Comparison of ENCODE assay signal across 26 cellular contexts in the genomic region with DNA sequence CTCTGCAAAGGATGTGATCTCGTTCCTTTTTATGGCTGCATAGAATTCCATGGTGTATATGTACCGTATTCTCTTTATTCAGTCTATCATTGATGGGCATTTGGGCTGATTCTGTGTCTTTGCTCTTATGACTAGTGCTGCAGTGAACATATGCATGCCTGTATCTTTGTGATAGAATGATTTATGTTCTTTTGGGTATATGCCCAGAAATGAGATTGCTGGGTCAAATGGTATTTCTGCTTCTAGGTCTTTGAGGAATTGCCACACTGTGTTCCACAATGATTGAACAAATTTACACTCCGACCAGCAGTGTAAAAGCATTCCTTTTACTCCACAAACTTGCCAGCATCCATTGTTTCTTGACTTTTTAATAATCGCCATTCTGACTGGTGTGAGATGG.
DNase-seq lines count a peak whose midpoint lies in the region; ATAC-seq and TF ChIP-seq lines count a peak whose summit lies in the region.
"Had no signal": no experiment of that assay in that cellular context is flagged by ENCODE, and none has a peak within 500 bp of the region (broad histone marks: within the 10 kb centered on the region; RNA-seq: fewer than 3 reads in every experiment).

No MANE protein-coding gene starts in this region.

- CTCF ChIA-PET in mammary epithelial cell (lab: Charles Lee; ENCODE audit: low non-redundant PET): no interaction called here
- CTCF ChIA-PET in activated CD8-positive, alpha-beta T cell treated with anti-CD3 and anti-CD28 coated beads for 36 hours (lab: Charles Lee): no interaction called here

- H3K36me3 ChIP-seq in mammary epithelial cell (ENCODE audit: insufficient read depth, low read length): no peaks in the 10 kb centered on the region
- H3K36me3 ChIP-seq: heart right ventricle, ovary, spleen, transverse colon had no signal

- H3K9me3 Mint-ChIP-seq in activated CD8-positive, alpha-beta T cell treated with anti-CD3 and anti-CD28 coated beads for 36 hours: no peaks in the 10 kb centered on the region
- H3K9me3 Mint-ChIP-seq: activated naive CD8-positive, alpha-beta T cell treated with anti-CD3 and anti-CD28 coated beads, Interleukin-2, amount 10 ng/mL, durations not matched to agents 7 days and 5 days; H9; nephron progenitor cell; T-helper 2 cell treated with Interferon-gamma antibody and Interleukin-4, amounts not matched to agents 5 μg/mL and 100 μg/mL, for 36 hours had no signal

- H3K4me3 ChIP-seq in mammary epithelial cell (replicated peaks in 1 of 3; ENCODE audit: insufficient read depth in 1 of 3, low read depth in 2 of 3, low read length in 3 of 3): no peak overlapping the region
- H3K4me3 ChIP-seq: dorsolateral prefrontal cortex, heart right ventricle, ovary, spleen, transverse colon had no signal

- no peaks in the 10 kb centered on the region for H3K9me3 ChIP-seq in mammary epithelial cell (replicated peaks; ENCODE audit: insufficient read depth, low read length)
- H3K9me3 ChIP-seq: heart right ventricle, ovary, spleen, transverse colon had no signal

- H3K4me2 ChIP-seq in mammary epithelial cell (ENCODE audit: insufficient read depth, low read depth, low read length): no peak overlapping the region

- no peaks in the 10 kb centered on the region for H3K36me3 Mint-ChIP-seq in activated CD8-positive, alpha-beta T cell treated with anti-CD3 and anti-CD28 coated beads for 36 hours (ENCODE audit: low read depth)

- ATAC-seq in activated CD8-positive, alpha-beta T cell treated with anti-CD3 and anti-CD28 coated beads for 36 hours: no peak
- ATAC-seq: foreskin keratinocyte, heart right ventricle had no signal

- H4K20me1 ChIP-seq in mammary epithelial cell (ENCODE audit: insufficient read depth, low read length): no peaks in the 10 kb centered on the region

- DNase-seq in EL: peak; percentile 45
- DNase-seq in NCI-H226: peak; percentile 72
- DNase-seq in mammary epithelial cell: peak; percentile 13
- peak; percentile 56 for DNase-seq in iris pigment epithelial cell (ENCODE audit: low read depth)
- no peak for DNase-seq in NCI-H1092 (lab: John Stamatoyannopoulos, UW)
- no peak for DNase-seq in glomerular visceral epithelial cell (ENCODE audit: extremely low spot score)
- no peak for DNase-seq in activated CD8-positive, alpha-beta T cell treated with anti-CD3 and anti-CD28 coated beads for 36 hours
- DNase-seq: activated effector memory CD4-positive, alpha-beta T cell treated with anti-CD3 and anti-CD28 coated beads, Interleukin-2, amount 50 U/mL, for 16 hours; activated naive CD8-positive, alpha-beta T cell treated with anti-CD3 and anti-CD28 coated beads, Interleukin-2, amount 10 ng/mL, durations not matched to agents 7 days and 5 days; activated T-cell treated with anti-CD3 and anti-CD28 coated beads for 4 hours; cerebellar nuclear complex; dorsolateral prefrontal cortex; H9; heart right ventricle; KBM-7; MV-4-11; NCI-H146; NCI-H2107; NCI-H446; NCI-H82; nephron progenitor cell; ovary; spleen; transverse colon had no signal

- no peaks in the 10 kb centered on the region for H3K79me2 ChIP-seq in mammary epithelial cell (ENCODE audit: insufficient read depth, low read length)

- no peak for TF ChIP-seq CTCF in mammary epithelial cell (conservative IDR thresholded peaks at IDR 0.05 in 1 of 2, IDR thresholded peaks at IDR 0.05 in 1 of 2; ENCODE audit: extremely low read depth in 1 of 2, insufficient read depth in 1 of 2, low read depth in 1 of 2, low read length in 2 of 2)
- TF ChIP-seq CTCF in activated CD8-positive, alpha-beta T cell treated with anti-CD3 and anti-CD28 coated beads for 36 hours (IDR thresholded peaks at IDR 0.05): no peak

- intact Hi-C loops in mammary epithelial cell (cut with micrococcal nuclease): no loop called here
- intact Hi-C loops in activated CD8-positive, alpha-beta T cell treated with anti-CD3 and anti-CD28 coated beads for 36 hours (cut with micrococcal nuclease): no loop called here

- no peak overlapping the region for H3K9ac ChIP-seq in mammary epithelial cell (ENCODE audit: insufficient read depth, low read length)

- no peak overlapping the region for H3K27ac ChIP-seq in mammary epithelial cell (ENCODE audit: insufficient read depth, low read depth, low read length)
- H3K27ac ChIP-seq: dorsolateral prefrontal cortex, foreskin keratinocyte, ovary, spleen, transverse colon had no signal

- H3K27ac Mint-ChIP-seq in activated CD8-positive, alpha-beta T cell treated with anti-CD3 and anti-CD28 coated beads for 36 hours: no peak overlapping the region
- H3K27ac Mint-ChIP-seq: activated naive CD8-positive, alpha-beta T cell treated with anti-CD3 and anti-CD28 coated beads, Interleukin-2, amount 10 ng/mL, durations not matched to agents 7 days and 5 days; H9; nephron progenitor cell had no signal

- in situ Hi-C loops in mammary epithelial cell (cut with MboI; ENCODE audit: low sequenced_read_pairs in 2 of 2): no loop called here

- no peak overlapping the region for H2AFZ ChIP-seq in mammary epithelial cell (ENCODE audit: low read depth, low read length)

- no TSS peak for BruUV-seq in mammary epithelial cell (replicated peaks; lab: Mats Ljungman, UMichigan)

- peaks cover 4% of the 10 kb centered on the region for H3K4me1 ChIP-seq in mammary epithelial cell (ENCODE audit: insufficient read depth, low read length)
- H3K4me1 ChIP-seq: foreskin keratinocyte, transverse colon had no signal

- H3K27me3 ChIP-seq in mammary epithelial cell (ENCODE audit: insufficient read depth, low read length): no peaks in the 10 kb centered on the region
- H3K27me3 ChIP-seq: foreskin keratinocyte, heart right ventricle, ovary, transverse colon had no signal

- peaks cover 23% of the 10 kb centered on the region for H3K4me1 Mint-ChIP-seq in activated CD8-positive, alpha-beta T cell treated with anti-CD3 and anti-CD28 coated beads for 36 hours (ENCODE audit: low read depth)
- H3K4me1 Mint-ChIP-seq: H9 had no signal

- POLR2A ChIA-PET in activated CD8-positive, alpha-beta T cell treated with anti-CD3 and anti-CD28 coated beads for 36 hours (lab: Charles Lee): interaction anchor here (0.6 to 1.0 kb wide), 2 partner anchors 11 to 245 kb away, joined by 3 read pairs; no protein-coding TSS in a partner anchor

- no peak overlapping the region for H3K4me3 Mint-ChIP-seq in activated CD8-positive, alpha-beta T cell treated with anti-CD3 and anti-CD28 coated beads for 36 hours
- H3K4me3 Mint-ChIP-seq: activated naive CD8-positive, alpha-beta T cell treated with anti-CD3 and anti-CD28 coated beads, Interleukin-2, amount 10 ng/mL, durations not matched to agents 7 days and 5 days; H9; nephron progenitor cell; T-helper 2 cell treated with Interferon-gamma antibody and Interleukin-4, amounts not matched to agents 5 μg/mL and 100 μg/mL, for 36 hours had no signal

- 87% methylated on average over 4 of the region's 4 CpGs for WGBS in mammary epithelial cell (ENCODE audit: low coverage, missing lambda C conversion rate)

- dilution Hi-C loops in mammary epithelial cell (cut with HindIII; ENCODE audit: low sequenced_read_pairs): no loop called here

- no peaks in the 10 kb centered on the region for H3K27me3 Mint-ChIP-seq in activated CD8-positive, alpha-beta T cell treated with anti-CD3 and anti-CD28 coated beads for 36 hours
- H3K27me3 Mint-ChIP-seq: activated naive CD8-positive, alpha-beta T cell treated with anti-CD3 and anti-CD28 coated beads, Interleukin-2, amount 10 ng/mL, durations not matched to agents 7 days and 5 days had no signal

Comparison
In these comparisons a context has a peak if more than half of its experiments do, and no peak if none do; other contexts are left out.
1. DNase-seq: peak in EL (single experiment), NCI-H226 (single experiment), mammary epithelial cell (single experiment) and iris pigment epithelial cell (single experiment); none in NCI-H1092 (single experiment), glomerular visceral epithelial cell (single experiment) and activated CD8-positive, alpha-beta T cell treated with anti-CD3 and anti-CD28 coated beads for 36 hours (single experiment).